ENCODE assay signal across 33 cellular contexts in the genomic region with DNA sequence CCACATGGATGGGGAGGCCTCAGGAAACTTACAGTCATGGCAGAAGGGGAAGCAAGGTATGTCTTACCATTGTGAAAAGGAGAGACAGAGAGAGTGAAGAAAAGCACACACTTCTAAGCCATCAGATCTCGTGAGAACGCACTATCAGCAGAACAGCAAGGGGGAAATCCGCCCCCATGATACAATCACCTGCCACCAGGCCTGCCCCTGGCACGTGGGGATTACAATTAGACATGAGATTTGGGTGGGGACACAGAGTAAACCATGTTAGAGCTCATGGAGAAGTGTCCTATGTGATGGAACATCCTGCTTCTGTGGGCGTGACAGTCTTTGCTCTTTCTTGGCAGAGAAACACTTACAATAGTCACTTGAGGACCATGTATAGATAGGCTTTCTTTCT.
"Had no signal": no experiment of that assay in that cellular context is flagged by ENCODE, and none has a peak within 500 bp of the region (broad histone marks: within the 10 kb centered on the region; RNA-seq: fewer than 3 reads in every experiment).

No MANE protein-coding gene starts in this region.

- H3K4me3 ChIP-seq: ascending aorta, breast epithelium, coronary artery, dorsolateral prefrontal cortex, esophagus muscularis mucosa, gastrocnemius medialis, heart left ventricle had no signal

- H3K9me3 ChIP-seq: ascending aorta, breast epithelium, esophagus muscularis mucosa, gastrocnemius medialis, heart left ventricle had no signal

- H3K36me3 Mint-ChIP-seq: activated naive CD4-positive, alpha-beta T cell treated with anti-CD3 and anti-CD28 coated beads, Interleukin-2, amount 10 ng/mL, durations not matched to agents 7 days and 5 days; activated naive CD8-positive, alpha-beta T cell treated with anti-CD3 and anti-CD28 coated beads, Interleukin-2, amount 10 ng/mL, durations not matched to agents 7 days and 5 days; brain had no signal

- H3K36me3 ChIP-seq: ascending aorta, breast epithelium, esophagus muscularis mucosa, gastrocnemius medialis, heart left ventricle had no signal

- H3K4me1 ChIP-seq: ascending aorta, breast epithelium, foreskin keratinocyte, gastrocnemius medialis had no signal

- H3K4me3 Mint-ChIP-seq: activated CD4-positive, alpha-beta memory T cell treated with anti-CD3 and anti-CD28 coated beads, Interleukin-2, amount 10 ng/mL, durations not matched to agents 7 days and 5 days; activated CD4-positive, alpha-beta T cell treated with anti-CD3 and anti-CD28 coated beads, Interleukin-2, amount 10 ng/mL, durations not matched to agents 7 days and 5 days; activated naive CD4-positive, alpha-beta T cell treated with anti-CD3 and anti-CD28 coated beads, Interleukin-2, amount 10 ng/mL, durations not matched to agents 7 days and 5 days; activated naive CD8-positive, alpha-beta T cell treated with anti-CD3 and anti-CD28 coated beads, Interleukin-2, amount 10 ng/mL, durations not matched to agents 7 days and 5 days; activated T-cell treated with anti-CD3 and anti-CD28 coated beads, Interleukin-2, amount 50 U/mL, for 24 hours; activated T-cell treated with anti-CD3 and anti-CD28 coated beads, Interleukin-2, amount 50 U/mL, for 72 hours; central memory CD8-positive, alpha-beta T cell; dendritic cell treated with granulocyte-macrophage colony-stimulating factor and Interleukin-4, amounts not matched to agents 40 ng/mL and 50 ng/mL, for 4 days; endodermal cell; T-helper 17 cell; T-helper 2 cell treated with Interferon-gamma antibody and Interleukin-4, amounts not matched to agents 5 μg/mL and 100 μg/mL, for 36 hours had no signal

- ATAC-seq: activated naive CD4-positive, alpha-beta T cell treated with anti-CD3 and anti-CD28 coated beads, Interleukin-2, amount 50 U/mL, for 72 hours; activated T-cell treated with anti-CD3 and anti-CD28 coated beads, Interleukin-2, amount 50 U/mL, for 72 hours; foreskin keratinocyte; gastrocnemius medialis; heart left ventricle; T-helper 17 cell had no signal

- H3K9me3 Mint-ChIP-seq: activated T-cell treated with anti-CD3 and anti-CD28 coated beads, Interleukin-2, amount 50 U/mL, for 24 hours; brain; central memory CD8-positive, alpha-beta T cell; endodermal cell had no signal

- H3K27ac ChIP-seq: ascending aorta, breast epithelium, coronary artery, dorsolateral prefrontal cortex, esophagus muscularis mucosa, foreskin keratinocyte, gastrocnemius medialis, heart left ventricle had no signal

- H3K4me1 Mint-ChIP-seq: activated CD4-positive, alpha-beta memory T cell treated with anti-CD3 and anti-CD28 coated beads, Interleukin-2, amount 10 ng/mL, durations not matched to agents 7 days and 5 days; activated CD4-positive, alpha-beta T cell treated with anti-CD3 and anti-CD28 coated beads, Interleukin-2, amount 10 ng/mL, durations not matched to agents 7 days and 5 days; activated naive CD4-positive, alpha-beta T cell treated with anti-CD3 and anti-CD28 coated beads, Interleukin-2, amount 10 ng/mL, durations not matched to agents 7 days and 5 days; activated naive CD8-positive, alpha-beta T cell treated with anti-CD3 and anti-CD28 coated beads, Interleukin-2, amount 10 ng/mL, durations not matched to agents 7 days and 5 days; central memory CD8-positive, alpha-beta T cell; T-helper 17 cell had no signal

- H3K27me3 ChIP-seq: ascending aorta, breast epithelium, dorsolateral prefrontal cortex, esophagus muscularis mucosa, foreskin keratinocyte had no signal

- H3K27me3 Mint-ChIP-seq: activated CD4-positive, alpha-beta memory T cell treated with anti-CD3 and anti-CD28 coated beads, Interleukin-2, amount 10 ng/mL, durations not matched to agents 7 days and 5 days; activated CD4-positive, alpha-beta T cell treated with anti-CD3 and anti-CD28 coated beads, Interleukin-2, amount 10 ng/mL, durations not matched to agents 7 days and 5 days; activated naive CD4-positive, alpha-beta T cell treated with anti-CD3 and anti-CD28 coated beads, Interleukin-2, amount 10 ng/mL, durations not matched to agents 7 days and 5 days; activated naive CD8-positive, alpha-beta T cell treated with anti-CD3 and anti-CD28 coated beads, Interleukin-2, amount 10 ng/mL, durations not matched to agents 7 days and 5 days; central memory CD8-positive, alpha-beta T cell had no signal

- DNase-seq: activated CD4-positive, alpha-beta memory T cell treated with anti-CD3 and anti-CD28 coated beads, Interleukin-2, amount 10 ng/mL, durations not matched to agents 7 days and 5 days; activated CD4-positive, alpha-beta T cell treated with anti-CD3 and anti-CD28 coated beads for 1 hour; activated CD4-positive, alpha-beta T cell treated with anti-CD3 and anti-CD28 coated beads for 4 hours; activated CD4-positive, alpha-beta T cell treated with anti-CD3 and anti-CD28 coated beads, Interleukin-2, amount 10 ng/mL, durations not matched to agents 7 days and 5 days; activated CD4-positive, alpha-beta T cell treated with anti-CD3 and anti-CD28 coated beads, Interleukin-2, amount 50 U/mL, for 4 hours; activated CD8-positive, alpha-beta memory T cell treated with anti-CD3 and anti-CD28 coated beads, Interleukin-2, amount 50 U/mL, for 48 hours; activated gamma-delta T cell; activated naive CD4-positive, alpha-beta T cell; activated naive CD4-positive, alpha-beta T cell treated with anti-CD3 and anti-CD28 coated beads, Interleukin-2, amount 10 ng/mL, durations not matched to agents 7 days and 5 days; activated naive CD8-positive, alpha-beta T cell treated with anti-CD3 and anti-CD28 coated beads, Interleukin-2, amount 10 ng/mL, durations not matched to agents 7 days and 5 days; activated T-cell treated with anti-CD3 and anti-CD28 coated beads for 4 hours; activated T-cell treated with anti-CD3 and anti-CD28 coated beads, Interleukin-2, amount 50 U/mL, for 24 hours; activated T-cell treated with anti-CD3 and anti-CD28 coated beads, Interleukin-2, amount 50 U/mL, for 72 hours; dorsolateral prefrontal cortex; effector memory CD4-positive, alpha-beta T cell; erythroblast; foreskin keratinocyte; gastrocnemius medialis; glutamatergic neuron; heart left ventricle; T-helper 1 cell; T-helper 17 cell; T1000 had no signal

- H3K27ac Mint-ChIP-seq: activated CD4-positive, alpha-beta memory T cell treated with anti-CD3 and anti-CD28 coated beads, Interleukin-2, amount 10 ng/mL, durations not matched to agents 7 days and 5 days; activated CD4-positive, alpha-beta T cell treated with anti-CD3 and anti-CD28 coated beads, Interleukin-2, amount 10 ng/mL, durations not matched to agents 7 days and 5 days; activated naive CD4-positive, alpha-beta T cell treated with anti-CD3 and anti-CD28 coated beads, Interleukin-2, amount 10 ng/mL, durations not matched to agents 7 days and 5 days; activated naive CD8-positive, alpha-beta T cell treated with anti-CD3 and anti-CD28 coated beads, Interleukin-2, amount 10 ng/mL, durations not matched to agents 7 days and 5 days; activated T-cell treated with anti-CD3 and anti-CD28 coated beads, Interleukin-2, amount 50 U/mL, for 24 hours; activated T-cell treated with anti-CD3 and anti-CD28 coated beads, Interleukin-2, amount 50 U/mL, for 72 hours; dendritic cell treated with granulocyte-macrophage colony-stimulating factor and Interleukin-4, amounts not matched to agents 40 ng/mL and 50 ng/mL, for 4 days; endodermal cell; T-helper 17 cell; T-helper 2 cell treated with Interferon-gamma antibody and Interleukin-4, amounts not matched to agents 5 μg/mL and 100 μg/mL, for 36 hours had no signal
